1 cellular context compared by ENCODE assay signal in the genomic region with DNA sequence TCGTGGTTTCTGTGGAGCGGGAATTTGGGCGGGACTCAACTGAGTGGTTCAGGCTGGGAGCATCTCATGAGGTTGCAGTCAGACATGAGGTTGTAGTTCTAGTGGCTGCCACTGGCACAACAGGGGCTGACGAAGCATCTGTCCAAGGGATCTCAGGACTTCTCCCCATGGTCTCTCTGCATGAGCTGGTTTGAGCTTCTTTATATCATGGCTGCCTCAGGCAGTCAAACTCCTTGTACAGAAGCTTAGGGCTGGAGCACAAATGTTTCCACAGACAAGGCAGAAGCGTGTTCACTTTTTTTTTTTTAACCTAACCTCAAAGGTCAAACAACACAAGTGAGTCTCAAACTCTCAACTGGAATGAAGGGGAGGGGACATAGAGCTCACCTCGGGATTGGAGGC.
TF ChIP-seq lines count a peak whose summit lies in the region.

No MANE protein-coding gene starts in this region.

TF ChIP-seq in SK-N-SH, 30 proteins besides CTCF, POLR2A, EP300 and RAD21 (continued from another document):
- TF ChIP-seq REST (IDR thresholded peaks at IDR 0.05; ENCODE audit: low read depth, low read length), result no peak
- TF ChIP-seq TEAD4 (IDR thresholded peaks at IDR 0.05; ENCODE audit: borderline replicate concordance, insufficient read depth), result no peak
- TF ChIP-seq RCOR1 (IDR thresholded peaks at IDR 0.05; ENCODE audit: low read length), result no peak
- TF ChIP-seq, protein P1, sequence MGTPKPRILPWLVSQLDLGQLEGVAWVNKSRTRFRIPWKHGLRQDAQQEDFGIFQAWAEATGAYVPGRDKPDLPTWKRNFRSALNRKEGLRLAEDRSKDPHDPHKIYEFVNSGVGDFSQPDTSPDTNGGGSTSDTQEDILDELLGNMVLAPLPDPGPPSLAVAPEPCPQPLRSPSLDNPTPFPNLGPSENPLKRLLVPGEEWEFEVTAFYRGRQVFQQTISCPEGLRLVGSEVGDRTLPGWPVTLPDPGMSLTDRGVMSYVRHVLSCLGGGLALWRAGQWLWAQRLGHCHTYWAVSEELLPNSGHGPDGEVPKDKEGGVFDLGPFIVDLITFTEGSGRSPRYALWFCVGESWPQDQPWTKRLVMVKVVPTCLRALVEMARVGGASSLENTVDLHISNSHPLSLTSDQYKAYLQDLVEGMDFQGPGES (IDR thresholded peaks at IDR 0.05; ENCODE audit: low read depth, low read length), result no peak
- TF ChIP-seq RXRA (IDR thresholded peaks at IDR 0.05; ENCODE audit: borderline replicate concordance, low read depth), result no peak
- no peak for TF ChIP-seq MXI1 (IDR thresholded peaks at IDR 0.05; ENCODE audit: low read depth, low read length)
- TF ChIP-seq FOXJ3 (CRISPR knock-in tag; IDR thresholded peaks at IDR 0.05), result no peak
- no peak for TF ChIP-seq GATA2 (CRISPR knock-in tag; IDR thresholded peaks at IDR 0.05)
- no peak for TF ChIP-seq CHD2 (IDR thresholded peaks at IDR 0.05; ENCODE audit: low read length, partially characterized antibody)
- TF ChIP-seq EZH2phosphoT487 (IDR thresholded peaks at IDR 0.05; ENCODE audit: borderline replicate concordance, low read depth), result no peak
- TF ChIP-seq, protein P2, sequence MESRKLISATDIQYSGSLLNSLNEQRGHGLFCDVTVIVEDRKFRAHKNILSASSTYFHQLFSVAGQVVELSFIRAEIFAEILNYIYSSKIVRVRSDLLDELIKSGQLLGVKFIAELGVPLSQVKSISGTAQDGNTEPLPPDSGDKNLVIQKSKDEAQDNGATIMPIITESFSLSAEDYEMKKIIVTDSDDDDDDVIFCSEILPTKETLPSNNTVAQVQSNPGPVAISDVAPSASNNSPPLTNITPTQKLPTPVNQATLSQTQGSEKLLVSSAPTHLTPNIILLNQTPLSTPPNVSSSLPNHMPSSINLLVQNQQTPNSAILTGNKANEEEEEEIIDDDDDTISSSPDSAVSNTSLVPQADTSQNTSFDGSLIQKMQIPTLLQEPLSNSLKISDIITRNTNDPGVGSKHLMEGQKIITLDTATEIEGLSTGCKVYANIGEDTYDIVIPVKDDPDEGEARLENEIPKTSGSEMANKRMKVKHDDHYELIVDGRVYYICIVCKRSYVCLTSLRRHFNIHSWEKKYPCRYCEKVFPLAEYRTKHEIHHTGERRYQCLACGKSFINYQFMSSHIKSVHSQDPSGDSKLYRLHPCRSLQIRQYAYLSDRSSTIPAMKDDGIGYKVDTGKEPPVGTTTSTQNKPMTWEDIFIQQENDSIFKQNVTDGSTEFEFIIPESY (IDR thresholded peaks at IDR 0.05; ENCODE audit: borderline replicate concordance, low read depth), result no peak
- TF ChIP-seq ELF1 (IDR thresholded peaks at IDR 0.05), result no peak
- no peak for TF ChIP-seq POLR2AphosphoS5 (IDR thresholded peaks at IDR 0.05; ENCODE audit: low read depth, low read length)
